In genomic region chr1:8571200-8571984, GRCh38 we compare ENCODE assay signal across 9 cellular contexts.
DNase-seq lines count a peak whose midpoint lies in the region; ATAC-seq and TF ChIP-seq lines count a peak whose summit lies in the region.
"Had no signal": no experiment of that assay in that cellular context is flagged by ENCODE, and none has a peak within 500 bp of the region (broad histone marks: within the 10 kb centered on the region; RNA-seq: fewer than 3 reads in every experiment).

No MANE protein-coding gene starts in this region.

- peaks cover 3% of the 10 kb centered on the region for H3K4me1 Mint-ChIP-seq in activated CD4-positive, alpha-beta T cell treated with anti-CD3 and anti-CD28 coated beads, Interleukin-2, amount 10 ng/mL, durations not matched to agents 24 days and 14 days

- H3K27ac Mint-ChIP-seq in activated CD4-positive, alpha-beta T cell treated with anti-CD3 and anti-CD28 coated beads, Interleukin-2, amount 10 ng/mL, durations not matched to agents 24 days and 14 days, result no peak overlapping the region

- H3K4me3 Mint-ChIP-seq in activated CD4-positive, alpha-beta T cell treated with anti-CD3 and anti-CD28 coated beads, Interleukin-2, amount 10 ng/mL, durations not matched to agents 24 days and 14 days, result no peak overlapping the region

- intact Hi-C loops in activated CD4-positive, alpha-beta T cell treated with anti-CD3 and anti-CD28 coated beads, Interleukin-2, amount 10 ng/mL, durations not matched to agents 24 days and 14 days (cut with micrococcal nuclease), result no loop called here

- H3K9me3 Mint-ChIP-seq in activated CD4-positive, alpha-beta T cell treated with anti-CD3 and anti-CD28 coated beads, Interleukin-2, amount 10 ng/mL, durations not matched to agents 24 days and 14 days, result no peaks in the 10 kb centered on the region

- no peak overlapping the region for H3K4me3 ChIP-seq in AG10803 (ENCODE audit: low read length)

- DNase-seq in AG10803 (ENCODE audit: low read depth), result peak; percentile 45
- DNase-seq in M059J (ENCODE audit: low read depth), result peak; percentile 23
- DNase-seq in dermis blood vessel endothelial cell, result peak; percentile 74
- DNase-seq in myocyte (ENCODE audit: low read depth), result peak; percentile 35
- no peak for DNase-seq in NCI-H2196 treated with DMSO at 0.1 percent for 48 hours (lab: John Stamatoyannopoulos, UW; ENCODE audit: unreplicated experiment)
- DNase-seq in activated CD4-positive, alpha-beta T cell treated with anti-CD3 and anti-CD28 coated beads, Interleukin-2, amount 10 ng/mL, durations not matched to agents 24 days and 14 days, result no peak
- DNase-seq in T-helper 9 cell, result no peak
- DNase-seq: NCI-H2107 had no signal

- no peak for ATAC-seq in GM18861 (IDR thresholded peaks at IDR 0.05; ENCODE audit: unreplicated experiment)

- H3K36me3 Mint-ChIP-seq in activated CD4-positive, alpha-beta T cell treated with anti-CD3 and anti-CD28 coated beads, Interleukin-2, amount 10 ng/mL, durations not matched to agents 24 days and 14 days (ENCODE audit: low read depth), result peaks cover 2% of the 10 kb centered on the region

- TF ChIP-seq CTCF in AG10803 (conservative IDR thresholded peaks at IDR 0.05; ENCODE audit: low read length), result peak; percentile 62

- no peaks in the 10 kb centered on the region for H3K27me3 Mint-ChIP-seq in activated CD4-positive, alpha-beta T cell treated with anti-CD3 and anti-CD28 coated beads, Interleukin-2, amount 10 ng/mL, durations not matched to agents 24 days and 14 days

Comparison
In these comparisons a context has a peak if more than half of its experiments do, and no peak if none do; other contexts are left out.
1. DNase-seq: peak in AG10803 (single experiment), M059J (single experiment), dermis blood vessel endothelial cell (single experiment) and myocyte (single experiment); none in NCI-H2196 treated with DMSO at 0.1 percent for 48 hours (single experiment), activated CD4-positive, alpha-beta T cell treated with anti-CD3 and anti-CD28 coated beads, Interleukin-2, amount 10 ng/mL, durations not matched to agents 24 days and 14 days (single experiment) and T-helper 9 cell (single experiment).